ENCODE assay signal across 17 cellular contexts in genomic region chr5:1670342-1670741, GRCh38.
DNase-seq lines count a peak whose midpoint lies in the region; ATAC-seq and TF ChIP-seq lines count a peak whose summit lies in the region.
"Had no signal": no experiment of that assay in that cellular context is flagged by ENCODE, and none has a peak within 500 bp of the region (broad histone marks: within the 10 kb centered on the region; RNA-seq: fewer than 3 reads in every experiment).

No MANE protein-coding gene starts in this region.

- BruUV-seq in Panc1 (replicated peaks; lab: Mats Ljungman, UMichigan) = no TSS peak

- CTCF ChIA-PET in Panc1 (lab: Charles Lee) = interaction anchor here (0.6 kb wide), 1 partner anchor 27 kb away, joined by 4 read pairs; no protein-coding TSS in a partner anchor

- POLR2A ChIA-PET in Panc1 (lab: Charles Lee) = no interaction called here

- intact Hi-C loops in Panc1 (cut with micrococcal nuclease; ENCODE audit: unreplicated experiment) (no loop called here), uterus (cut with DNase I; ENCODE audit: low total_unique reads) (no loop called here), prostate gland (cut with DNase I) (no loop called here)

- 48% methylated on average over 2 of the region's 2 CpGs for whole genome bisulfite sequencing in prostate gland

- TF ChIP-seq POLR2A in uterus (IDR thresholded peaks at IDR 0.05) (no peak), prostate gland (IDR thresholded peaks at IDR 0.05) (no peak)

- in situ Hi-C loops in Panc1 (cut with HindIII; ENCODE audit: low pct_unique_long_range_greater_than_20kb, low sequenced_read_pairs) = no loop called here

- H3K27ac ChIP-seq in Panc1 (ENCODE audit: low read length) (no peak overlapping the region), uterus (no peak overlapping the region), prostate gland (no peak overlapping the region)
- H3K27ac ChIP-seq: HL-60, parathyroid adenoma had no signal

- H3K36me3 ChIP-seq in Panc1 (ENCODE audit: control insufficient read depth, insufficient read depth, low read length) (peaks cover 3% of the 10 kb centered on the region; the same call in 1 of the 2 replicates), uterus (no peaks in the 10 kb centered on the region), prostate gland (no peaks in the 10 kb centered on the region)

- H3K9me3 ChIP-seq in Panc1 (ENCODE audit: control insufficient read depth, insufficient read depth, low read depth, low read length) (no peaks in the 10 kb centered on the region), uterus (no peaks in the 10 kb centered on the region), prostate gland (no peaks in the 10 kb centered on the region)

- H3K4me1 ChIP-seq in Panc1 (ENCODE audit: control insufficient read depth, insufficient read depth, low read length) = peaks cover 4% of the 10 kb centered on the region
- peaks cover 0 to 5% of the 10 kb centered on the region in 2 donors for H3K4me1 ChIP-seq in uterus
- H3K4me1 ChIP-seq in prostate gland (replicated peaks) = no peaks in the 10 kb centered on the region

- DNase-seq in SIG-M5 treated with dmso at 0.1 percent for 504 hours (lab: John Stamatoyannopoulos, UW; ENCODE audit: unreplicated experiment) (peak; percentile 39), SIG-M5 (lab: John Stamatoyannopoulos, UW) (no peak), GM04503 (ENCODE audit: low read depth) (peak; percentile 4), Panc1 (ENCODE audit: low read depth, low spot score) (peak; percentile 7), fibroblast of the aortic adventitia (ENCODE audit: low read depth) (peak; percentile 25), HT-29 (ENCODE audit: low spot score) (no peak), uterus (no peak), prostate gland (ENCODE audit: low spot score) (no peak)
- DNase-seq: activated B cell treated with CpG ODN at 0.5 μM for 24 hours; CD4-positive, alpha-beta memory T cell; H9; NCI-H2081 treated with DMSO at 0.1 percent for 48 hours; NCI-H526 treated with DMSO at 0.1 percent for 48 hours had no signal

- TF ChIP-seq CTCF in Panc1 (IDR thresholded peaks at IDR 0.05) (no peak), fibroblast of the aortic adventitia (IDR thresholded peaks at IDR 0.05; ENCODE audit: insufficient read depth, low read length) (no peak), uterus (IDR thresholded peaks at IDR 0.05) (no peak), prostate gland (IDR thresholded peaks at IDR 0.05) (no peak)

- H3K27me3 ChIP-seq in Panc1 (ENCODE audit: control insufficient read depth, insufficient read depth, low read length) (peaks cover 9% of the 10 kb centered on the region), uterus (peaks cover 0 to 21% of the 10 kb centered on the region in 2 donors), prostate gland (replicated peaks; ENCODE audit: insufficient read depth) (no peaks in the 10 kb centered on the region)

- no peak overlapping the region for H3K4me3 ChIP-seq in Panc1 (ENCODE audit: low read depth in 2 of 2, low read length in 2 of 2)
- H3K4me3 ChIP-seq in fibroblast of the aortic adventitia (ENCODE audit: low read depth, low read length) = no peak overlapping the region
- no peak overlapping the region for H3K4me3 ChIP-seq in uterus
- H3K4me3 ChIP-seq in prostate gland = no peak overlapping the region
- H3K4me3 ChIP-seq: GM12878 had no signal

- no peak for ATAC-seq in Panc1
- ATAC-seq: GM12878, left lobe of liver had no signal

Comparison
In these comparisons a context has a peak if more than half of its experiments do, and no peak if none do; other contexts are left out.
1. DNase-seq: peak in SIG-M5 treated with dmso at 0.1 percent for 504 hours (single experiment), GM04503 (single experiment), Panc1 (single experiment) and fibroblast of the aortic adventitia (single experiment); none in SIG-M5 (single experiment), HT-29 (single experiment), uterus (0 of 2) and prostate gland (single experiment).